25 cellular contexts compared by ENCODE assay signal in the genomic region with DNA sequence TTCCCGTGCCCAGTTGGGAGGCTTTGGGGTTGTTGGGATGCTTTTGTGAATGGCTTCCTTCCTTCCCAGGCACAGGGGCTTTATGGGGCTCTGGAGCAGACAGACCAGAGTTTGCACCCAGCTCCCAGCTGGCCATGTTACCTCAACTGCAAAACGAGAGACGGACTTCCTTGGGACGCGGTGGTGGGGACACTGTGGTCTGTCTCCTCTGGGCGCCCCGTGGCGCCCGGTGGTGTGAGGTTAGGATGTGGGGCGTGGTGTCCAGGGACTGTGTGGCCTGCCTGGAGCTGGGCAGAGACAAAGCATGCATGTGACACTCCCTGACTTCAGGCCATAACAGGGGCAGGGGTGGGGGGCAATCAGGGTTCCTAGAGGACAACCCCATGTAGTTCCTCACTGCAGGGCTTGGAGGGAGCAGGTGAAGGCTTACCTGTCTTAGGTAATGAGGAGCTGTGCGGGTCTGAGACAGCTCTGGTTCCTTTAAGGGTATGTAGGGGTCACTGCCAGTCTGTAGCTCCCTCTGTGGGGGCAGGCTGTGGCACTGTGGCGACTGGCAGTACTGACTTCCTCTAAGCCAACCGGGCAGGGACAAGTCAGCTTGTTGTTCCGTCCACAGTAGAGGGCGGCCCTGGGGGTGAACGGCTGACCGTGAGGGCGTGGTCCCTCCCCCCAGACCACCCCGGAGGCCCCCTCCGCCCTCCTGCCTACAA. TPM values are rescaled to one million over a fixed set of nuclear protein-coding genes. Genes with fewer than 3 reads are reported as not detected.
A peak's percentile ranks its signal among the peaks of the same experiment; 100 is the strongest.
DNase-seq lines count a peak whose midpoint lies in the region; ATAC-seq lines count a peak whose summit lies in the region.
"Had no signal": no experiment of that assay in that cellular context is flagged by ENCODE, and none has a peak within 500 bp of the region (broad histone marks: within the 10 kb centered on the region; RNA-seq: fewer than 3 reads in every experiment).

No MANE protein-coding gene starts in this region.

- no peaks in the 10 kb centered on the region for H3K9me3 Mint-ChIP-seq in activated T-cell treated with anti-CD3 and anti-CD28 coated beads, Interleukin-2, amount 50 U/mL, for 24 hours
- no peaks in the 10 kb centered on the region for H3K9me3 Mint-ChIP-seq in stimulated activated naive B cell treated with anti-CD40 and anti-IgM and Interleukin-4, amounts not matched to agents 10 μg/mL and 1 μg/mL and 100 μg/mL, for 72 hours
- H3K9me3 Mint-ChIP-seq: activated T-helper 17 cell treated with anti-CD3 and anti-CD28 coated beads, Interleukin-2, amount 50 U/mL, for 72 hours; CD4-positive, CD25-positive, alpha-beta regulatory T cell had no signal

- H3K4me3 Mint-ChIP-seq in activated T-cell treated with anti-CD3 and anti-CD28 coated beads, Interleukin-2, amount 50 U/mL, for 24 hours, result no peak overlapping the region
- no peak overlapping the region for H3K4me3 Mint-ChIP-seq in stimulated activated naive B cell treated with anti-CD40 and anti-IgM and Interleukin-4, amounts not matched to agents 10 μg/mL and 1 μg/mL and 100 μg/mL, for 72 hours
- H3K4me3 Mint-ChIP-seq: activated T-helper 17 cell treated with anti-CD3 and anti-CD28 coated beads, Interleukin-2, amount 50 U/mL, for 72 hours; CD4-positive, CD25-positive, alpha-beta regulatory T cell had no signal

- peak; percentile 26 for DNase-seq in activated T-cell treated with anti-CD3 and anti-CD28 coated beads, Interleukin-2, amount 50 U/mL, for 24 hours
- DNase-seq in activated T-cell treated with anti-CD3 and anti-CD28 coated beads, Interleukin-2, amount 50 U/mL, for 48 hours, result no peak
- peak; percentile 66 for DNase-seq in RPMI8226
- DNase-seq in left lobe of liver (ENCODE audit: low spot score), result peak; percentile 33
- no peak for DNase-seq in stimulated activated naive B cell treated with anti-CD40 and anti-IgM and Interleukin-4, amounts not matched to agents 10 μg/mL and 1 μg/mL and 100 μg/mL, for 72 hours
- no peak for DNase-seq in middle frontal gyrus (ENCODE audit: extremely low spot score, low spot score)
- DNase-seq in kidney tubule cell (ENCODE audit: low spot score), result no peak
- DNase-seq: CD4-positive, CD25-positive, alpha-beta regulatory T cell; DMS153; effector CD8-positive, alpha-beta T cell; esophagus squamous epithelium; GF-D8; IMR-90; lower lobe of right lung; NCI-H1694; NCI-H82; PC-3; stimulated activated CD4-positive, alpha-beta T cell treated with anti-CD3 and anti-CD28 coated beads, Interleukin-4, amount 100 ng/mL, for 24 hours had no signal

- ATAC-seq in left lobe of liver, result no peak
- peak; percentile 28 to 46 for ATAC-seq in stimulated activated naive B cell treated with anti-CD40 and anti-IgM and Interleukin-4, amounts not matched to agents 10 μg/mL and 1 μg/mL and 100 μg/mL, for 72 hours (replicated peaks)
- ATAC-seq in GM18520 (IDR thresholded peaks at IDR 0.05; ENCODE audit: unreplicated experiment), result no peak
- ATAC-seq: activated CD4-positive, CD25-positive, alpha-beta regulatory T cell treated with anti-CD3 and anti-CD28 coated beads, Interleukin-2, amount 50 U/mL, for 24 hours; activated T-helper 17 cell treated with anti-CD3 and anti-CD28 coated beads, Interleukin-2, amount 50 U/mL, for 72 hours; PC-3 had no signal

- H3K27me3 Mint-ChIP-seq in activated T-cell treated with anti-CD3 and anti-CD28 coated beads, Interleukin-2, amount 50 U/mL, for 24 hours, result no peaks in the 10 kb centered on the region
- no peaks in the 10 kb centered on the region for H3K27me3 Mint-ChIP-seq in stimulated activated naive B cell treated with anti-CD40 and anti-IgM and Interleukin-4, amounts not matched to agents 10 μg/mL and 1 μg/mL and 100 μg/mL, for 72 hours
- H3K27me3 Mint-ChIP-seq: activated T-helper 17 cell treated with anti-CD3 and anti-CD28 coated beads, Interleukin-2, amount 50 U/mL, for 72 hours had no signal

- peaks cover 28% of the 10 kb centered on the region for H3K4me1 Mint-ChIP-seq in activated T-cell treated with anti-CD3 and anti-CD28 coated beads, Interleukin-2, amount 50 U/mL, for 24 hours (ENCODE audit: low read depth)
- peaks cover 33 to 38% of the 10 kb centered on the region in 2 donors for H3K4me1 Mint-ChIP-seq in stimulated activated naive B cell treated with anti-CD40 and anti-IgM and Interleukin-4, amounts not matched to agents 10 μg/mL and 1 μg/mL and 100 μg/mL, for 72 hours
- H3K4me1 Mint-ChIP-seq: activated T-helper 17 cell treated with anti-CD3 and anti-CD28 coated beads, Interleukin-2, amount 50 U/mL, for 72 hours had no signal

- no peak overlapping the region for H3K27ac Mint-ChIP-seq in activated T-cell treated with anti-CD3 and anti-CD28 coated beads, Interleukin-2, amount 50 U/mL, for 24 hours
- no peak overlapping the region for H3K27ac Mint-ChIP-seq in stimulated activated naive B cell treated with anti-CD40 and anti-IgM and Interleukin-4, amounts not matched to agents 10 μg/mL and 1 μg/mL and 100 μg/mL, for 72 hours
- H3K27ac Mint-ChIP-seq: activated T-helper 17 cell treated with anti-CD3 and anti-CD28 coated beads, Interleukin-2, amount 50 U/mL, for 72 hours; CD4-positive, CD25-positive, alpha-beta regulatory T cell; progenitor cell of endocrine pancreas had no signal

- no peaks in the 10 kb centered on the region for H3K36me3 Mint-ChIP-seq in activated T-cell treated with anti-CD3 and anti-CD28 coated beads, Interleukin-2, amount 50 U/mL, for 24 hours (ENCODE audit: low read depth)
- H3K36me3 Mint-ChIP-seq in stimulated activated naive B cell treated with anti-CD40 and anti-IgM and Interleukin-4, amounts not matched to agents 10 μg/mL and 1 μg/mL and 100 μg/mL, for 72 hours, result no peaks in the 10 kb centered on the region

RNA-seq across cellular contexts. Expression of a gene that starts 14.4 kb away (rescaled TPM):
- total RNA-seq in left lobe of liver, result 2.1 TPM
- total RNA-seq: A673, IMR-90 had no signal

RNA-seq across cellular contexts. Expression of a gene that starts 14.9 kb away (rescaled TPM):
- not detected for total RNA-seq in left lobe of liver
- total RNA-seq: A673; activated T-helper 17 cell treated with anti-CD3 and anti-CD28 coated beads, Interleukin-2, amount 50 U/mL, for 72 hours; esophagus squamous epithelium; IMR-90; lower lobe of right lung; PC-3; SK-MEL-5; smooth muscle cell had no signal

RNA-seq across cellular contexts. Expression of a gene that starts 58.6 kb away (rescaled TPM):
- total RNA-seq in left lobe of liver, result 24.8 TPM

Comparison
In these comparisons a context has a peak if more than half of its experiments do, and no peak if none do; other contexts are left out.
1. DNase-seq: peak in activated T-cell treated with anti-CD3 and anti-CD28 coated beads, Interleukin-2, amount 50 U/mL, for 24 hours (single experiment), RPMI8226 (single experiment) and left lobe of liver (single experiment); none in activated T-cell treated with anti-CD3 and anti-CD28 coated beads, Interleukin-2, amount 50 U/mL, for 48 hours (0 of 2), stimulated activated naive B cell treated with anti-CD40 and anti-IgM and Interleukin-4, amounts not matched to agents 10 μg/mL and 1 μg/mL and 100 μg/mL, for 72 hours (single experiment), middle frontal gyrus (single experiment) and kidney tubule cell (single experiment).
2. ATAC-seq: peak in stimulated activated naive B cell treated with anti-CD40 and anti-IgM and Interleukin-4, amounts not matched to agents 10 μg/mL and 1 μg/mL and 100 μg/mL, for 72 hours (2 of 2); none in left lobe of liver (single experiment) and GM18520 (single experiment).